ENCODE assay signal across 10 cellular contexts in the genomic region with DNA sequence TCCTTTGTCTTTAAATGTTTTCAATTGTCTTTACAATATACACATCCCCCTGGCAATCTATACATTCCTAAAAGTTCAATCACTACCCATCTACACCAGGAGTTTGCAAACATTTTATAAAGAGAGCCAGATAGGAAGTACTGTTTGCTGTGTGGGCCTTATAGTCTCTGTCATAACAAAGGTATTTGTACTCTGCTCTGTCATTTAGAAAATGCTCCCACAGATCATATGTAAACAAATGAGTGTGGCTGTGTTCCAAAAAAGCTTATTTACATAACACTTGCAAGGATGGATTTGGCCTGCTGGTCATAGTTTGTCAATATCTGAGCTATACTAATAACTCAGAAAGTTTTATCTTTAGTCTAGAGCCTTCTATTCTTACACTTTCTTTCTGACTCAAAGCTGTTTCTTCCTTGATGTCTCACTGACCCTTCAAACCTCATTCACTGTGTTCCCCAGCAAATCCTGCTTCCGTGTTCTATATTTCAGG.
A peak's percentile ranks its signal among the peaks of the same experiment; 100 is the strongest.
DNase-seq lines count a peak whose midpoint lies in the region; ATAC-seq and TF ChIP-seq lines count a peak whose summit lies in the region.
"Had no signal": no experiment of that assay in that cellular context is flagged by ENCODE, and none has a peak within 500 bp of the region (broad histone marks: within the 10 kb centered on the region; RNA-seq: fewer than 3 reads in every experiment).

No MANE protein-coding gene starts in this region.

- H3K9me3 ChIP-seq in Caco-2 = no peaks in the 10 kb centered on the region; the same call in 1 of the 2 replicates
- H3K9me3 ChIP-seq in esophagus muscularis mucosa = no peaks in the 10 kb centered on the region
- H3K9me3 ChIP-seq: tibial artery had no signal

- TF ChIP-seq POLR2A in esophagus muscularis mucosa (IDR thresholded peaks at IDR 0.05; ENCODE audit: low read depth) = no peak

- H3K4me1 Mint-ChIP-seq in Caco-2 (ENCODE audit: low read depth, unreplicated experiment) = peaks cover 33% of the 10 kb centered on the region

- no peak overlapping the region for H3K27ac ChIP-seq in esophagus muscularis mucosa (replicated peaks in 1 of 4)
- H3K27ac ChIP-seq: parathyroid adenoma, tibial artery had no signal

- intact Hi-C loops in Caco-2 (cut with micrococcal nuclease; ENCODE audit: unreplicated experiment) (loop anchor here (1.0 kb wide), 3 partner anchors 22 to 51 kb away; no protein-coding TSS in a partner anchor), esophagus muscularis mucosa (cut with DNase I) (no loop called here)

- H3K4me3 Mint-ChIP-seq in Caco-2 (ENCODE audit: unreplicated experiment) = peak overlapping the region; percentile 34

- H3K4me1 ChIP-seq in Caco-2 (peaks cover 48% of the 10 kb centered on the region), esophagus muscularis mucosa (peaks cover 0 to 9% (median 8%) of the 10 kb centered on the region in 4 donors)
- H3K4me1 ChIP-seq: parathyroid adenoma had no signal

- H3K27me3 Mint-ChIP-seq in Caco-2 (ENCODE audit: insufficient read depth, unreplicated experiment) = no peaks in the 10 kb centered on the region

- no peaks in the 10 kb centered on the region for H3K27me3 ChIP-seq in Caco-2 (replicated peaks; ENCODE audit: control insufficient read depth, insufficient read depth, low read length)
- H3K27me3 ChIP-seq in esophagus muscularis mucosa = no peaks in the 10 kb centered on the region
- H3K27me3 ChIP-seq: tibial artery had no signal

- no peak for TF ChIP-seq CTCF in Caco-2 (IDR thresholded peaks at IDR 0.05; ENCODE audit: insufficient read depth in 1 of 2, low read depth in 1 of 2, low read length in 1 of 2, severe bottlenecking in 1 of 2, unreplicated experiment in 1 of 2)
- TF ChIP-seq CTCF in esophagus muscularis mucosa (IDR thresholded peaks at IDR 0.05) = no peak

- POLR2A ChIA-PET in Caco-2 (lab: Charles Lee) = no interaction called here

- H3K36me3 ChIP-seq in Caco-2 (ENCODE audit: control insufficient read depth, insufficient read depth, low read length) = no peaks in the 10 kb centered on the region
- H3K36me3 ChIP-seq in esophagus muscularis mucosa = no peaks in the 10 kb centered on the region
- H3K36me3 ChIP-seq: tibial artery had no signal

- WGBS in esophagus muscularis mucosa = 85% methylated on average over 1 of the region's 1 CpG

- DNase-seq in Caco-2 (peak; percentile 34 to 67), dedifferentiated amniotic fluid mesenchymal stem cell (ENCODE audit: extremely low spot score) (peak; percentile 63), esophagus muscularis mucosa (ENCODE audit: extremely low spot score) (no peak), NCI-H82 (lab: John Stamatoyannopoulos, UW) (no peak)
- no peak for DNase-seq in central memory CD4-positive, alpha-beta T cell
- no peak for DNase-seq in stimulated activated CD4-positive, alpha-beta T cell treated with anti-CD3 and anti-CD28 coated beads, Interleukin-4, amount 100 ng/mL, for 1 hour
- DNase-seq: tibial artery had no signal

- no peak overlapping the region for H3K4me3 ChIP-seq in Caco-2 (ENCODE audit: low read depth, low read length)
- no peak overlapping the region for H3K4me3 ChIP-seq in esophagus muscularis mucosa
- H3K4me3 ChIP-seq: tibial artery had no signal

- H3K27ac Mint-ChIP-seq in Caco-2 (ENCODE audit: unreplicated experiment) = peak overlapping the region; percentile 90

- CTCF ChIA-PET in Caco-2 (lab: Charles Lee) = no interaction called here

- ATAC-seq in GM21528 (IDR thresholded peaks at IDR 0.05; ENCODE audit: low FRiP score, unreplicated experiment) = peak; percentile 69
- ATAC-seq in HG03469 (IDR thresholded peaks at IDR 0.05; ENCODE audit: unreplicated experiment) = peak; percentile 53

- no TSS peak for BruUV-seq in Caco-2 (replicated peaks; lab: Mats Ljungman, UMichigan)

- no peaks in the 10 kb centered on the region for H3K9me3 Mint-ChIP-seq in Caco-2 (ENCODE audit: unreplicated experiment)

- TF ChIP-seq EP300 in esophagus muscularis mucosa (IDR thresholded peaks at IDR 0.05) = no peak

- H3K36me3 Mint-ChIP-seq in Caco-2 (ENCODE audit: insufficient read depth, unreplicated experiment) = peaks cover 22% of the 10 kb centered on the region

Comparison
In these comparisons a context has a peak if more than half of its experiments do, and no peak if none do; other contexts are left out.
1. DNase-seq: peak in Caco-2 (2 of 2) and dedifferentiated amniotic fluid mesenchymal stem cell (single experiment); none in esophagus muscularis mucosa (single experiment), central memory CD4-positive, alpha-beta T cell (single experiment), stimulated activated CD4-positive, alpha-beta T cell treated with anti-CD3 and anti-CD28 coated beads, Interleukin-4, amount 100 ng/mL, for 1 hour (single experiment) and NCI-H82 (single experiment).